Comparison of ENCODE assay signal across 7 cellular contexts in genomic region chr18:12278765-12279682, GRCh38. TPM values are rescaled to one million over a fixed set of nuclear protein-coding genes. Genes with fewer than 3 reads are reported as not detected.
A peak's percentile ranks its signal among the peaks of the same experiment; 100 is the strongest.
DNase-seq lines count a peak whose midpoint lies in the region; ATAC-seq and TF ChIP-seq lines count a peak whose summit lies in the region.

No MANE protein-coding gene starts in this region.

- peak in 1 of 6 experiments; percentile 21 for TF ChIP-seq CTCF in esophagus squamous epithelium (IDR thresholded peaks at IDR 0.05)
- TF ChIP-seq CTCF in mucosa of descending colon (IDR thresholded peaks at IDR 0.05) = no peak
- TF ChIP-seq CTCF in vagina (IDR thresholded peaks at IDR 0.05) = peak in 1 of 3 experiments; percentile 13

- peak; percentile 95 for DNase-seq in RPMI7951 (ENCODE audit: low read depth)
- no peak for DNase-seq in esophagus squamous epithelium (lab: John Stamatoyannopoulos, UW)
- peak; percentile 46 to 73 (median 56) for DNase-seq in mucosa of descending colon
- peak in 1 of 2 donors; percentile 94 for DNase-seq in vagina (ENCODE audit: extremely low spot score in 2 of 2)

- H3K27me3 ChIP-seq in esophagus squamous epithelium = no peaks in the 10 kb centered on the region
- no peaks in the 10 kb centered on the region for H3K27me3 ChIP-seq in vagina

- ATAC-seq in mucosa of descending colon (peak; percentile 75), HG03175 (IDR thresholded peaks at IDR 0.05; ENCODE audit: unreplicated experiment) (no peak), HG03095 (IDR thresholded peaks at IDR 0.05; ENCODE audit: unreplicated experiment) (no peak), HG03039 (IDR thresholded peaks at IDR 0.05; ENCODE audit: unreplicated experiment) (no peak)

- TF ChIP-seq POLR2A in esophagus squamous epithelium (IDR thresholded peaks at IDR 0.05) (peak in 2 of 4 donors; percentile 56 to 72), vagina (IDR thresholded peaks at IDR 0.05) (peak in 1 of 2 donors; percentile 79)

- H3K9me3 ChIP-seq in esophagus squamous epithelium (no peaks in the 10 kb centered on the region), mucosa of descending colon (no peaks in the 10 kb centered on the region), vagina (no peaks in the 10 kb centered on the region)

- no peaks in the 10 kb centered on the region for H3K36me3 ChIP-seq in esophagus squamous epithelium
- no peaks in the 10 kb centered on the region for H3K36me3 ChIP-seq in mucosa of descending colon (ENCODE audit: low read depth)
- H3K36me3 ChIP-seq in vagina = no peaks in the 10 kb centered on the region

- H3K4me3 ChIP-seq in esophagus squamous epithelium = peak overlapping the region; percentile 4 to 60 (median 40)
- no peak overlapping the region for H3K4me3 ChIP-seq in mucosa of descending colon
- H3K4me3 ChIP-seq in vagina = peak overlapping the region; percentile 39 to 43

- peaks cover 6 to 44% (median 17%) of the 10 kb centered on the region in 3 donors for H3K4me1 ChIP-seq in esophagus squamous epithelium
- H3K4me1 ChIP-seq in mucosa of descending colon (ENCODE audit: low read depth) = no peaks in the 10 kb centered on the region
- H3K4me1 ChIP-seq in vagina = peaks cover 35% of the 10 kb centered on the region

- 25 to 77% methylated on average over 7 to 13 of the region's 30 CpGs for WGBS in esophagus squamous epithelium, 2 donors

- H3K27ac ChIP-seq in esophagus squamous epithelium (peak overlapping the region; percentile 82 to 97 (median 92)), vagina (peak overlapping the region; percentile 95)

- intact Hi-C loops in esophagus squamous epithelium (cut with DNase I) (no loop called here), mucosa of descending colon (cut with DNase I, micrococcal nuclease) (no loop called here), vagina (cut with DNase I) (no loop called here)

RNA-seq across cellular contexts. Expression of gene CIDEA, which starts 24.9 kb away (rescaled TPM):
- not detected in 2 replicates for total RNA-seq in RPMI7951 (2014; rRNA removed; shearing (Covaris generic))
- total RNA-seq in esophagus squamous epithelium (1 to 10 TPM in 1 of 4 donors, not detected in 3; 3.0 TPM), mucosa of descending colon (under 1 TPM in 2 of 3 donors, not detected in 1; 0.58 to 0.98 TPM), vagina (2.7 TPM)

RNA-seq across cellular contexts. Expression of gene TUBB6, which starts 29.0 kb away (rescaled TPM):
- total RNA-seq in RPMI7951 (2014; rRNA removed; shearing (Covaris generic)) = 522 and 588 TPM in 2 replicates
- 100 to 1,000 TPM; 288 to 406 (median 337) TPM for total RNA-seq in esophagus squamous epithelium
- 100 to 1,000 TPM in 1 of 3 donors, 10 to 100 TPM in 1, 1 to 10 TPM in 1; 9.2 to 116 (median 32.9) TPM for total RNA-seq in mucosa of descending colon
- 450 TPM for total RNA-seq in vagina
